In the genomic region with DNA sequence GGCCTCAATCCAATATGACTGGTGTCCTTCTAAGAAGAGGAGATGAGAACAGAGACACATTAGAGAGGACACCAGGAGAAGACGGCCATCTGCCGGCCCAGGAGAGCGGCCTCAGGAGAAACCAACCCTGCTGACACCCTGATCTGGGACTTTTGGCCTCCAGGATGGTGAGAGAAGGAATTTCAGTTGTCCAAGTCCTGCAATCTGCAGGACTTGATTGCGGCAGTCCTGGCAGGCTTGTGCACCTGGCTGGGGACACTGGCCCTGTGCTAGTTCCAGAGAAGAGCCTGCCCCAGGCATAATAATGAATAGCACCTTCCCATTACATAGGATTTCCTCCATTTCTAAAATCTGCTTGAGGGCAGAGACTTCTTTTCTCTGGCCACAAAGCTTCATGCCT, we compare ENCODE assay signal across 22 cellular contexts.
"Had no signal": no experiment of that assay in that cellular context is flagged by ENCODE, and none has a peak within 500 bp of the region (broad histone marks: within the 10 kb centered on the region; RNA-seq: fewer than 3 reads in every experiment).

No MANE protein-coding gene starts in this region.

- H3K4me3 ChIP-seq: colonic mucosa, gastrocnemius medialis, lung, pancreas, right lobe of liver, stomach, thyroid gland had no signal

- H3K27ac ChIP-seq: colonic mucosa, gastrocnemius medialis, pancreas, right lobe of liver, stomach, thyroid gland had no signal

- ATAC-seq: effector memory CD8-positive, alpha-beta T cell; gastrocnemius medialis; left colon; left ventricle myocardium superior; natural killer cell; pancreas; right lobe of liver; stimulated activated effector memory CD8-positive, alpha-beta T cell treated with anti-CD3 and anti-CD28 coated beads, Interleukin-12 subunit alpha, Interleukin-12 subunit beta, amount 100 ng/mL, for 72 hours had no signal

- H3K4me1 ChIP-seq: colonic mucosa, gastrocnemius medialis, pancreas, right lobe of liver, stomach, thyroid gland had no signal

- H3K9me3 ChIP-seq: colonic mucosa, gastrocnemius medialis, pancreas, right lobe of liver, thyroid gland had no signal

- H3K27me3 ChIP-seq: colonic mucosa, gastrocnemius medialis, pancreas, right lobe of liver, stomach, thyroid gland had no signal

- H3K36me3 ChIP-seq: colonic mucosa, gastrocnemius medialis, pancreas, right lobe of liver, stomach, thyroid gland had no signal

- DNase-seq: colonic mucosa; dermis blood vessel endothelial cell; effector memory CD8-positive, alpha-beta T cell; foreskin fibroblast; gastrocnemius medialis; hippocampal formation; kidney glomerular epithelial cell; left colon; left ventricle myocardium superior; natural killer cell; occipital lobe; pancreas; retina; stimulated activated CD4-positive, alpha-beta T cell treated with anti-CD3 and anti-CD28 coated beads, Interleukin-2, amount 100 ng/mL, for 24 hours; stimulated activated CD4-positive, alpha-beta T cell treated with anti-CD3 and anti-CD28 coated beads, Interleukin-4, amount 100 ng/mL, for 24 hours; stimulated activated naive CD4-positive, alpha-beta T cell treated with Interleukin-2 at 50 U/mL for 16 hours; thyroid gland; trophoblast cell had no signal
